11 cellular contexts compared by ENCODE assay signal in the genomic region with DNA sequence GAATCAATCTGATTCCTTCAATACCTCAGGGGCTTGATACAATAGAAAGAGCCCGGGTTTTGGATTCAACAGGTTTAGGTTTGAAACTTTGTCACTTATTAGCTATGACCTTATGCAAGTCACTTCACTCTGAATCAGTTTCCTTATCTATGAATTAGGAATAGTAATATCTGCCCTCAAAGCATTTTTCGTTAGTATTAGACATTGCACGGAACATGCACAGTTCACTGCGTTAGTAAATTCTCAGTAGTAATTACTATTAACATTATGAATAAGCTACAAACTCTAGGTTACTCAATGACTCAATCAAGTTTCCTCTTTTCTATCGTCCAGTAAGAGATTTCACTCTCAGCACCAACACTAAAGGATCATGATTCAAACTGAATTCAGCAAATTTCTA.
DNase-seq lines count a peak whose midpoint lies in the region; ATAC-seq, FAIRE-seq and TF ChIP-seq lines count a peak whose summit lies in the region.
"Had no signal": no experiment of that assay in that cellular context is flagged by ENCODE, and none has a peak within 500 bp of the region (broad histone marks: within the 10 kb centered on the region; RNA-seq: fewer than 3 reads in every experiment).

No MANE protein-coding gene starts in this region.

- intact Hi-C loops in colonic mucosa (cut with DNase I): no loop called here
- intact Hi-C loops in transverse colon (cut with DNase I; ENCODE audit: low total_unique reads): no loop called here

- H3K27me3 ChIP-seq in colonic mucosa (no peaks in the 10 kb centered on the region), brain microvascular endothelial cell (replicated peaks) (no peaks in the 10 kb centered on the region), transverse colon (no peaks in the 10 kb centered on the region)

- WGBS in transverse colon (ENCODE audit: low coverage in 1 of 2), 2 donors: 83 to 90% methylated on average over 5 of the region's 5 CpGs

- TF ChIP-seq EP300 in transverse colon (IDR thresholded peaks at IDR 0.05; ENCODE audit: low read depth): no peak

- ATAC-seq in HG02588 (IDR thresholded peaks at IDR 0.05; ENCODE audit: unreplicated experiment) (peak; percentile 48), HG03354 (IDR thresholded peaks at IDR 0.05; ENCODE audit: poor library complexity, severe bottlenecking, unreplicated experiment) (peak; percentile 82)

- DNase-seq in GM10266 (ENCODE audit: extremely low spot score) (peak; percentile 38), GM19239 (ENCODE audit: insufficient read length, low spot score) (no peak), colonic mucosa (no peak), brain microvascular endothelial cell (no peak), NCI-H2029 treated with DMSO at 0.1 percent for 48 hours (lab: John Stamatoyannopoulos, UW) (no peak), transverse colon (no peak)
- DNase-seq: NCI-H446 treated with DMSO at 0.1 percent for 48 hours had no signal

- H3K27ac ChIP-seq in colonic mucosa (no peak overlapping the region), brain microvascular endothelial cell (no peak overlapping the region), transverse colon (no peak overlapping the region)

- TF ChIP-seq CTCF in GM10266 (IDR thresholded peaks at IDR 0.05; ENCODE audit: control insufficient read depth, insufficient read depth, low read depth, missing control alignments) (no peak), colonic mucosa (IDR thresholded peaks at IDR 0.05) (no peak), brain microvascular endothelial cell (IDR thresholded peaks at IDR 0.05; ENCODE audit: low read depth, low read length, missing control alignments) (no peak), transverse colon (IDR thresholded peaks at IDR 0.05) (no peak)

- H3K9ac ChIP-seq in colonic mucosa (ENCODE audit: low read depth in 2 of 2, low read length in 2 of 2): no peak overlapping the region

- TF ChIP-seq POLR2A in transverse colon (IDR thresholded peaks at IDR 0.05): no peak

- H3K4me3 ChIP-seq in colonic mucosa: no peak overlapping the region
- H3K4me3 ChIP-seq in brain microvascular endothelial cell (ENCODE audit: low read depth, low read length): no peak overlapping the region
- no peak overlapping the region for H3K4me3 ChIP-seq in transverse colon

- peak; percentile 71 for FAIRE-seq in GM19239 (lab: Jason Lieb, UNC)
- FAIRE-seq: bronchial epithelial cell, H54 had no signal

- no peaks in the 10 kb centered on the region for H3K9me3 ChIP-seq in colonic mucosa
- no peaks in the 10 kb centered on the region for H3K9me3 ChIP-seq in transverse colon

- H3K4me1 ChIP-seq in colonic mucosa (no peaks in the 10 kb centered on the region), transverse colon (peaks cover 0 to 13% (median 6%) of the 10 kb centered on the region in 4 donors)

- H3K36me3 ChIP-seq in colonic mucosa: no peaks in the 10 kb centered on the region
- H3K36me3 ChIP-seq in brain microvascular endothelial cell (replicated peaks): no peaks in the 10 kb centered on the region
- peaks cover 0 to 6% (median 0%) of the 10 kb centered on the region in 4 donors for H3K36me3 ChIP-seq in transverse colon

- in situ Hi-C loops in brain microvascular endothelial cell (cut with HindIII; ENCODE audit: low pct_ligation_motif_present, low sequenced_read_pairs): no loop called here
- in situ Hi-C loops in transverse colon (cut with MboI; ENCODE audit: low pct_ligation_motif_present in 1 of 4, low pct_unique_long_range_greater_than_20kb in 1 of 4, low sequenced_read_pairs in 3 of 4): no loop called here
